In the genomic region with DNA sequence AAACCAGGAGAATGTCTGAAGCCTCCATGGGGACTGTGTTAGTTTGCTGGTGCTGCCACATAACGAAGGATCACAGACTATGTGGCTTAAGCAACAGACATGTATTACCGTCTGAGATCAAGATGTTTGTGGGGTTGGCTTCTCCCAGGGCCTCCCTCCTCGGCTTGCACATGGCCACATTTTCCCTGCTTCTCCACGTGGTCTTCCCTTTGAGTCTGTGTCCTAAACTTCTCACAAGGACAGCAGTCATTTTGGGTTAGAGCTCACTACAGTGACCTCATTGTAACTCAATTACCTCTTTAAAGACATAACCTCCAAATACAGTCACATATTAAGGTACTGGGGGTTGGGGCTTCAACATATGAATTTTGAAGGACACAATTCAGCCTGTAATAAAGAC, we compare ENCODE assay signal across 1 cellular context.
TF ChIP-seq lines count a peak whose summit lies in the region.

No MANE protein-coding gene starts in this region.

TF ChIP-seq in HepG2, 621 proteins besides CTCF, POLR2A, EP300 and RAD21:
- TF ChIP-seq ZMAT3 (CRISPR knock-in tag; conservative IDR thresholded peaks at IDR 0.05), result 0 out of 2 replicates have a peak, but pooled peaks have one; percentile 11
- no peak for TF ChIP-seq KAT8 (CRISPR knock-in tag; IDR thresholded peaks at IDR 0.05)
- TF ChIP-seq CEBPG (CRISPR knock-in tag; IDR thresholded peaks at IDR 0.05), result 0 out of 2 replicates have a peak, but pooled peaks have one; percentile 16
- 0 out of 2 replicates have a peak, but pooled peaks have one; percentile 26 for TF ChIP-seq SMAD3 (CRISPR knock-in tag; IDR thresholded peaks at IDR 0.05)
- TF ChIP-seq SP5 (CRISPR knock-in tag; IDR thresholded peaks at IDR 0.05; ENCODE audit: borderline replicate concordance, low read depth), result no peak
- 0 out of 2 replicates have a peak, but pooled peaks have one; percentile 11 for TF ChIP-seq ZBTB7B (CRISPR knock-in tag; IDR thresholded peaks at IDR 0.05)
- 0 out of 2 replicates have a peak, but pooled peaks have one; percentile 18 for TF ChIP-seq TARDBP (CRISPR knock-in tag; IDR thresholded peaks at IDR 0.05)
- TF ChIP-seq ZNF614 (CRISPR knock-in tag; IDR thresholded peaks at IDR 0.05; ENCODE audit: borderline replicate concordance), result 0 out of 2 replicates have a peak, but pooled peaks have one; percentile 24
